In the genomic region with DNA sequence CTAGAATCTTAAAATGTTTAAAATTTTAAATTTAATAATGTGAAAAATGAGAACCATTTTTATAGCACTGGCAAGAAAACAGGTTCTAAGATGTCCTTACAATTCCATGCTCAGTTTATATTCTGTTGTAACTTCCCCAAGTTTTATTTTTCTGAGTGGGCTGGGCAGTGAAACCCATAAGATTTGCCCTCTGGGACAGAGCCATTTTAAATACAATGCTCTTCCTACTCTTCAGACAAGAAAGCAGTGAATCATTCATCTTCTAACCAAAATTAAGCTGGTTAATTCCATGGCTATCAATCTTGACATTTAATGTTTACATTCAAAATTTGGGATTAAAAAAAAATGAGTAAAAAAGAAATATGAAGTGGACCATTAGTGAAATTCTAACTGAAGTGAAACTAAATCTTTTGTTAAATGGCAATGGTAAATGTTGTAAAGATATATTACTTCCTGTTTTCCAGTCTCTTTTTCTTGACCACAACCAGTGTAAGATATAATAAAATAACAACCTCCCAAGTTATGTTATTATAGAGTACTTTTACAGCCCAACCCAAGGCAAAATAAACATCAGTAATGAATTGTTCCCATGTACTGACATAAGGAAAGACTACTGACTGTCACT, we compare ENCODE assay signal across 10 cellular contexts. TPM values are rescaled to one million over a fixed set of nuclear protein-coding genes. Genes with fewer than 3 reads are reported as not detected.
DNase-seq lines count a peak whose midpoint lies in the region; ATAC-seq and TF ChIP-seq lines count a peak whose summit lies in the region.
"Had no signal": no experiment of that assay in that cellular context is flagged by ENCODE, and none has a peak within 500 bp of the region (broad histone marks: within the 10 kb centered on the region; RNA-seq: fewer than 3 reads in every experiment).

No MANE protein-coding gene starts in this region.

- peaks cover 21% of the 10 kb centered on the region for H3K4me1 Mint-ChIP-seq in activated T-helper 17 cell treated with anti-CD3 and anti-CD28 coated beads, Interleukin-2, amount 50 U/mL, for 72 hours
- peaks cover 13% of the 10 kb centered on the region for H3K4me1 Mint-ChIP-seq in neural progenitor cell
- no peaks in the 10 kb centered on the region for H3K4me1 Mint-ChIP-seq in Calu3 (ENCODE audit: low read depth, unreplicated experiment)

- DNase-seq in neural progenitor cell (ENCODE audit: low spot score) (no peak), Calu3 (no peak), UCSD-AML1 (lab: John Stamatoyannopoulos, UW; ENCODE audit: unreplicated experiment) (no peak), DMS 273 (lab: John Stamatoyannopoulos, UW; ENCODE audit: unreplicated experiment) (no peak)
- DNase-seq: activated T-cell treated with anti-CD3 and anti-CD28 coated beads for 4 hours had no signal

- peaks cover 20% of the 10 kb centered on the region for H3K4me1 ChIP-seq in neural progenitor cell

- H3K27ac Mint-ChIP-seq in activated T-helper 17 cell treated with anti-CD3 and anti-CD28 coated beads, Interleukin-2, amount 50 U/mL, for 72 hours: peak overlapping the region; percentile 78
- H3K27ac Mint-ChIP-seq in neural progenitor cell: no peak overlapping the region
- no peak overlapping the region for H3K27ac Mint-ChIP-seq in Calu3 (ENCODE audit: unreplicated experiment)

- H3K79me2 ChIP-seq in neural progenitor cell (ENCODE audit: low read depth): no peaks in the 10 kb centered on the region

- H3K4me3 Mint-ChIP-seq in activated T-helper 17 cell treated with anti-CD3 and anti-CD28 coated beads, Interleukin-2, amount 50 U/mL, for 72 hours: peak overlapping the region; percentile 52
- no peak overlapping the region for H3K4me3 Mint-ChIP-seq in neural progenitor cell
- H3K4me3 Mint-ChIP-seq in Calu3 (ENCODE audit: low read depth, unreplicated experiment): no peak overlapping the region
- H3K4me3 Mint-ChIP-seq: neural crest cell had no signal

- no peak overlapping the region for H3K9ac ChIP-seq in neural progenitor cell

- no TSS peak for BruUV-seq in Calu3 (replicated peaks; lab: Mats Ljungman, UMichigan)

- peaks cover 4% of the 10 kb centered on the region for H3F3A ChIP-seq in neural progenitor cell (ENCODE audit: low read depth)

- H3K36me3 ChIP-seq in neural progenitor cell: no peaks in the 10 kb centered on the region

- H3K4me2 ChIP-seq in neural progenitor cell: peak overlapping the region; percentile 18

- H4K20me1 ChIP-seq in neural progenitor cell (ENCODE audit: low read depth): no peaks in the 10 kb centered on the region

- no peak overlapping the region for H2AFZ ChIP-seq in neural progenitor cell (replicated peaks)

- H3K36me3 Mint-ChIP-seq in activated T-helper 17 cell treated with anti-CD3 and anti-CD28 coated beads, Interleukin-2, amount 50 U/mL, for 72 hours (ENCODE audit: low read depth): no peaks in the 10 kb centered on the region
- no peaks in the 10 kb centered on the region for H3K36me3 Mint-ChIP-seq in neural progenitor cell
- H3K36me3 Mint-ChIP-seq in Calu3 (ENCODE audit: insufficient read depth, unreplicated experiment): no peaks in the 10 kb centered on the region

- TF ChIP-seq CTCF in neural progenitor cell (IDR thresholded peaks at IDR 0.05): no peak
- no peak for TF ChIP-seq CTCF in Calu3 (IDR thresholded peaks at IDR 0.05; ENCODE audit: unreplicated experiment)

- no peaks in the 10 kb centered on the region for H3K9me3 ChIP-seq in neural progenitor cell (ENCODE audit: low read depth)

- no peaks in the 10 kb centered on the region for H3K9me3 Mint-ChIP-seq in activated T-helper 17 cell treated with anti-CD3 and anti-CD28 coated beads, Interleukin-2, amount 50 U/mL, for 72 hours
- H3K9me3 Mint-ChIP-seq in neural progenitor cell (no peaks in the 10 kb centered on the region), Calu3 (ENCODE audit: low read depth, unreplicated experiment) (no peaks in the 10 kb centered on the region)
- H3K9me3 Mint-ChIP-seq: neural crest cell had no signal

- H3K27ac ChIP-seq in neural progenitor cell: no peak overlapping the region

- peak; percentile 41 for ATAC-seq in GM19043 (IDR thresholded peaks at IDR 0.05; ENCODE audit: low read depth, unreplicated experiment)
- peak; percentile 34 for ATAC-seq in HG03135 (IDR thresholded peaks at IDR 0.05; ENCODE audit: unreplicated experiment)
- ATAC-seq in activated T-helper 17 cell treated with anti-CD3 and anti-CD28 coated beads, Interleukin-2, amount 50 U/mL, for 72 hours (replicated peaks): no peak
- no peak for ATAC-seq in GM21381 (IDR thresholded peaks at IDR 0.05; ENCODE audit: unreplicated experiment)

- H3K27me3 Mint-ChIP-seq in activated T-helper 17 cell treated with anti-CD3 and anti-CD28 coated beads, Interleukin-2, amount 50 U/mL, for 72 hours: no peaks in the 10 kb centered on the region
- H3K27me3 Mint-ChIP-seq in neural progenitor cell (ENCODE audit: insufficient read depth, low read depth) (peaks cover 2% of the 10 kb centered on the region), Calu3 (ENCODE audit: unreplicated experiment) (no peaks in the 10 kb centered on the region)

- H3K27me3 ChIP-seq in neural progenitor cell: no peaks in the 10 kb centered on the region

- no peak overlapping the region for H3K4me3 ChIP-seq in neural progenitor cell

- intact Hi-C loops in Calu3 (cut with micrococcal nuclease; ENCODE audit: unreplicated experiment): no loop called here

- CTCF ChIA-PET in Calu3 (lab: Charles Lee): no interaction called here

RNA-seq across cellular contexts. Expression of a gene that starts 37.2 kb away (rescaled TPM):
- total RNA-seq in activated T-helper 17 cell treated with anti-CD3 and anti-CD28 coated beads, Interleukin-2, amount 50 U/mL, for 72 hours: 10 to 100 TPM; 14.5 to 23.0 TPM
- total RNA-seq in neural progenitor cell (ENCODE audit: low replicate concordance) (183 and 244 TPM in 2 replicates), Calu3 (2022) (22.2 and 23.3 TPM in 2 replicates)

Comparison
In these comparisons a context has a peak if more than half of its experiments do, and no peak if none do; other contexts are left out.
1. ATAC-seq: peak in GM19043 (single experiment) and HG03135 (single experiment); none in activated T-helper 17 cell treated with anti-CD3 and anti-CD28 coated beads, Interleukin-2, amount 50 U/mL, for 72 hours (single experiment) and GM21381 (single experiment).